Comparison of ENCODE assay signal across 1 cellular context in genomic region chr5:172444110-172444510, GRCh38.
TF ChIP-seq lines count a peak whose summit lies in the region.

No MANE protein-coding gene starts in this region.

TF ChIP-seq in HepG2, 621 proteins besides CTCF, POLR2A, EP300 and RAD21 (continued from another document):
- TF ChIP-seq ZNF407 (CRISPR knock-in tag; IDR thresholded peaks at IDR 0.05; ENCODE audit: not compliant biosample characterization) (no peak), ZFP62 (CRISPR knock-in tag; IDR thresholded peaks at IDR 0.05) (no peak), ZNF101 (CRISPR knock-in tag; IDR thresholded peaks at IDR 0.05; ENCODE audit: borderline replicate concordance, low read depth) (no peak), HINFP (CRISPR knock-in tag; IDR thresholded peaks at IDR 0.05; ENCODE audit: low read depth) (no peak), SSRP1 (CRISPR knock-in tag; IDR thresholded peaks at IDR 0.05) (no peak), ZNF766 (CRISPR knock-in tag; IDR thresholded peaks at IDR 0.05; ENCODE audit: borderline replicate concordance) (no peak), ATF5 (CRISPR knock-in tag; IDR thresholded peaks at IDR 0.05; ENCODE audit: low read depth) (no peak), MZF1 (CRISPR knock-in tag; IDR thresholded peaks at IDR 0.05; ENCODE audit: borderline replicate concordance) (no peak), ZNF660 (CRISPR knock-in tag; IDR thresholded peaks at IDR 0.05; ENCODE audit: borderline replicate concordance, low read depth) (no peak), DRAP1 (CRISPR knock-in tag; IDR thresholded peaks at IDR 0.05) (no peak), ELK4 (CRISPR knock-in tag; IDR thresholded peaks at IDR 0.05; ENCODE audit: borderline replicate concordance) (no peak), GRHL1 (CRISPR knock-in tag; conservative IDR thresholded peaks at IDR 0.05) (no peak), ZBED4 (CRISPR knock-in tag; IDR thresholded peaks at IDR 0.05; ENCODE audit: borderline replicate concordance) (no peak), CREB3 (CRISPR knock-in tag; IDR thresholded peaks at IDR 0.05) (no peak)
